15 cellular contexts compared by ENCODE assay signal in genomic region chr1:93699676-93700168, GRCh38. TPM values are rescaled to one million over a fixed set of nuclear protein-coding genes. Genes with fewer than 3 reads are reported as not detected.
DNase-seq lines count a peak whose midpoint lies in the region; ATAC-seq and TF ChIP-seq lines count a peak whose summit lies in the region.
"Had no signal": no experiment of that assay in that cellular context is flagged by ENCODE, and none has a peak within 500 bp of the region (broad histone marks: within the 10 kb centered on the region; RNA-seq: fewer than 3 reads in every experiment).

No MANE protein-coding gene starts in this region.

- peak overlapping the region; percentile 21 for H3K4me2 ChIP-seq in DOHH2 (ENCODE audit: low read length)

- no peaks in the 10 kb centered on the region; the same call in 1 of the 2 replicates for H3K36me3 ChIP-seq in DOHH2 (ENCODE audit: control insufficient read depth, low read length)

- peaks cover 77% of the 10 kb centered on the region for H3K4me1 ChIP-seq in DOHH2 (ENCODE audit: control insufficient read depth, low read length)

- no peak for TF ChIP-seq CTCF in DOHH2 (IDR thresholded peaks at IDR 0.05; ENCODE audit: low read depth, low read length, poor library complexity, severe bottlenecking)
- no peak for TF ChIP-seq CTCF in coronary artery (IDR thresholded peaks at IDR 0.05)

- intact Hi-C loops in posterior vena cava (cut with DNase I) = no loop called here

- H3K4me3 ChIP-seq in DOHH2 (ENCODE audit: low read length) (no peak overlapping the region), coronary artery (no peak overlapping the region)

- H3K27ac ChIP-seq in DOHH2 (ENCODE audit: low read depth, low read length) (no peak overlapping the region), coronary artery (no peak overlapping the region)

- no peaks in the 10 kb centered on the region for H3K27me3 ChIP-seq in DOHH2 (ENCODE audit: control insufficient read depth, low read length)

- H4K20me1 ChIP-seq in DOHH2 (ENCODE audit: control insufficient read depth, insufficient read depth, low read depth, low read length) = no peaks in the 10 kb centered on the region

- H3K9me3 ChIP-seq in DOHH2 (ENCODE audit: control insufficient read depth, insufficient read depth, low read length) = no peaks in the 10 kb centered on the region

- no peaks in the 10 kb centered on the region for H3K79me2 ChIP-seq in DOHH2 (ENCODE audit: control insufficient read depth, low read length)

- no peaks in the 10 kb centered on the region for H3K9me2 ChIP-seq in DOHH2 (replicated peaks; ENCODE audit: control insufficient read depth, low read length)

- DNase-seq in NCI-H69 (lab: John Stamatoyannopoulos, UW) = peak; percentile 10
- peak; percentile 62 for DNase-seq in coronary artery (ENCODE audit: low spot score)
- DNase-seq in posterior vena cava (ENCODE audit: low spot score) = peak; percentile 41
- DNase-seq: AML-193; CD4-positive, CD25-positive, alpha-beta regulatory T cell; DMS79; GOT3; KG1; NCI-H1105; NCI-H187; NCI-H82 had no signal

- ATAC-seq in GM19351 (IDR thresholded peaks at IDR 0.05; ENCODE audit: unreplicated experiment) (no peak), HG03439 (IDR thresholded peaks at IDR 0.05; ENCODE audit: unreplicated experiment) (no peak), GM21528 (IDR thresholded peaks at IDR 0.05; ENCODE audit: low FRiP score, unreplicated experiment) (no peak)

- H3F3A ChIP-seq in DOHH2 (ENCODE audit: control insufficient read depth, insufficient read depth) = peaks cover 8% of the 10 kb centered on the region

RNA-seq across cellular contexts. Expression of gene BCAR3, which starts 18.1 kb away (rescaled TPM):
- total RNA-seq in posterior vena cava = 10 to 100 TPM; 10.4 to 17.5 TPM

Comparison
In these comparisons a context has a peak if more than half of its experiments do, and no peak if none do; other contexts are left out.
1. DNase-seq: peak in every context shown above with its lines; median percentile 62 in coronary artery; 41 in posterior vena cava; 10 in NCI-H69.